ENCODE assay signal across 1 cellular context in the genomic region with DNA sequence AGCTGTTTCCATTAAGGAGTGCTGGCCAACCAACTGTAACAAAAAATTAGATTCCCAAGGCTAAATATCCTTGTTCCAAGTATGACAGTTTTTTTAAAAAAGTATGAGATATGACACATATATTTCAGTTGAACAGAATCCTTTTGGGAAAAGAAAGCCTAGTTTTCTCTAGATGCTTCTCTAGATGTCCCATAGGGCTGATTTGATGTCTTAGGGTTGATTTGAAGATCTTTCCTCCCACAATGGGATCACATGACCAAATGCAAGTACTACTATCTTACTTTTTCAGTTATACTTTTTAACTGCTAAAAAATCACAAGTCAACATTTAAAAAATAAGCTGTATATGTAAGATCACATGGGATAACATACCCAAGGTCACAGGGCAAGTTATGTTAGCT.
A peak's percentile ranks its signal among the peaks of the same experiment; 100 is the strongest.
TF ChIP-seq lines count a peak whose summit lies in the region.

No MANE protein-coding gene starts in this region.

TF ChIP-seq in K562, 482 proteins besides CTCF, POLR2A, EP300 and RAD21 (continued from another document):
- TF ChIP-seq PYGO2 (tag; IDR thresholded peaks at IDR 0.05) (no peak), RAD51 (IDR thresholded peaks at IDR 0.05; ENCODE audit: borderline replicate concordance, low read depth) (peak; percentile 80), CBX1 (IDR thresholded peaks at IDR 0.05; ENCODE audit: low read depth) (no peak), HNRNPL (IDR thresholded peaks at IDR 0.05; ENCODE audit: low read depth, low read length) (no peak), MEF2D (tag; conservative IDR thresholded peaks at IDR 0.05; ENCODE audit: low read depth) (0 out of 2 replicates have a peak, but pooled peaks have one; percentile 21), GTF2E2 (tag; IDR thresholded peaks at IDR 0.05) (0 out of 2 replicates have a peak, but pooled peaks have one; percentile 24), HMG20A (CRISPR knock-in tag; conservative IDR thresholded peaks at IDR 0.05) (no peak), NFYB (IDR thresholded peaks at IDR 0.05; ENCODE audit: extremely low read depth, insufficient read length) (no peak), ZNF134 (CRISPR knock-in tag; conservative IDR thresholded peaks at IDR 0.05) (no peak), KLF6 (CRISPR knock-in tag; IDR thresholded peaks at IDR 0.05; ENCODE audit: borderline replicate concordance) (no peak), RBFOX2 (IDR thresholded peaks at IDR 0.05; ENCODE audit: low read depth, low read length) (peak; percentile 40; the same call in 1 of the 2 replicates), MYC (IDR thresholded peaks at IDR 0.05; ENCODE audit: low read depth, low read length) (no peak), MYC (CRISPR knock-in tag; IDR thresholded peaks at IDR 0.05; ENCODE audit: borderline replicate concordance, low read depth) (no peak), XRCC4 (IDR thresholded peaks at IDR 0.05; ENCODE audit: extremely low read depth, insufficient read depth, insufficient read length) (no peak), NCOR1 (IDR thresholded peaks at IDR 0.05) (no peak), POLR2H (tag; IDR thresholded peaks at IDR 0.05; ENCODE audit: low read depth) (peak; percentile 62; the same call in 1 of the 2 replicates), ESRRB (CRISPR knock-in tag; IDR thresholded peaks at IDR 0.05; ENCODE audit: borderline replicate concordance) (no peak), CBFB (CRISPR knock-in tag; IDR thresholded peaks at IDR 0.05) (no peak), TCF7 (IDR thresholded peaks at IDR 0.05; ENCODE audit: borderline replicate concordance) (no peak), TOE1 (IDR thresholded peaks at IDR 0.05; ENCODE audit: borderline replicate concordance) (peak; percentile 83), TOE1 (CRISPR knock-in tag; IDR thresholded peaks at IDR 0.05; ENCODE audit: borderline replicate concordance, low read depth) (no peak), EWSR1 (IDR thresholded peaks at IDR 0.05; ENCODE audit: borderline replicate concordance, low read depth, partially characterized antibody) (no peak)
- TF ChIP-seq, protein P1, sequence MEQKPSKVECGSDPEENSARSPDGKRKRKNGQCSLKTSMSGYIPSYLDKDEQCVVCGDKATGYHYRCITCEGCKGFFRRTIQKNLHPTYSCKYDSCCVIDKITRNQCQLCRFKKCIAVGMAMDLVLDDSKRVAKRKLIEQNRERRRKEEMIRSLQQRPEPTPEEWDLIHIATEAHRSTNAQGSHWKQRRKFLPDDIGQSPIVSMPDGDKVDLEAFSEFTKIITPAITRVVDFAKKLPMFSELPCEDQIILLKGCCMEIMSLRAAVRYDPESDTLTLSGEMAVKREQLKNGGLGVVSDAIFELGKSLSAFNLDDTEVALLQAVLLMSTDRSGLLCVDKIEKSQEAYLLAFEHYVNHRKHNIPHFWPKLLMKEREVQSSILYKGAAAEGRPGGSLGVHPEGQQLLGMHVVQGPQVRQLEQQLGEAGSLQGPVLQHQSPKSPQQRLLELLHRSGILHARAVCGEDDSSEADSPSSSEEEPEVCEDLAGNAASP (IDR thresholded peaks at IDR 0.05): no peak
